9 cellular contexts compared by ENCODE assay signal in genomic region chr1:223708001-223708359, GRCh38. TPM values are rescaled to one million over a fixed set of nuclear protein-coding genes. Genes with fewer than 3 reads are reported as not detected.
A peak's percentile ranks its signal among the peaks of the same experiment; 100 is the strongest.
DNase-seq lines count a peak whose midpoint lies in the region; ATAC-seq and TF ChIP-seq lines count a peak whose summit lies in the region.
"Had no signal": no experiment of that assay in that cellular context is flagged by ENCODE, and none has a peak within 500 bp of the region (broad histone marks: within the 10 kb centered on the region; RNA-seq: fewer than 3 reads in every experiment).

No MANE protein-coding gene starts in this region.

- BruUV-seq in OCI-LY7 (replicated peaks; lab: Mats Ljungman, UMichigan) = no TSS peak

- CTCF ChIA-PET in HEK293 (lab: Yijun Ruan, JAX) = interaction anchor here (0.5 to 4.9 kb wide), 16 partner anchors 9 to 622 kb away, joined by 3 to 31 read pairs (median 4); partner anchors contain the start of gene NVL
- CTCF ChIA-PET in OCI-LY7 (lab: Charles Lee; ENCODE audit: unreplicated experiment) = no interaction called here

- H2AFZ ChIP-seq in OCI-LY7 (ENCODE audit: low read length) = no peak overlapping the region

- TF ChIP-seq CTCF in HEK293 (tag by site-specific recombination; IDR thresholded peaks at IDR 0.05) = no peak; the same call in 1 of the 2 replicates
- TF ChIP-seq CTCF in fibroblast of villous mesenchyme (IDR thresholded peaks at IDR 0.05; ENCODE audit: insufficient read depth, low read depth, low read length) = peak; percentile 17
- peak in 1 of 11 experiments; percentile 8 for TF ChIP-seq CTCF in spleen (IDR thresholded peaks at IDR 0.05 in 8 of 11, conservative IDR thresholded peaks at IDR 0.05 in 3 of 11)
- no peak for TF ChIP-seq CTCF in OCI-LY7 (conservative IDR thresholded peaks at IDR 0.05; ENCODE audit: low read length)

- no peak for TF ChIP-seq POLR2A in spleen (IDR thresholded peaks at IDR 0.05)

- no peaks in the 10 kb centered on the region for H4K20me1 ChIP-seq in OCI-LY7 (ENCODE audit: insufficient read depth, low read length)

- DNase-seq in SHP77 treated with DMSO at 0.1 percent for 48 hours (lab: John Stamatoyannopoulos, UW) = peak; percentile 52
- no peak for DNase-seq in fibroblast of villous mesenchyme (ENCODE audit: low read depth)
- no peak for DNase-seq in spleen
- DNase-seq in activated CD4-positive, alpha-beta T cell treated with anti-CD3 and anti-CD28 coated beads for 1 hour = no peak
- no peak for DNase-seq in SK-N-DZ (ENCODE audit: low spot score)
- DNase-seq in OCI-LY7 (ENCODE audit: low spot score) = no peak
- DNase-seq: NCI-H2171 had no signal

- POLR2A ChIA-PET in HEK293 (lab: Yijun Ruan, JAX) = interaction anchor here (1.0 to 2.6 kb wide), 4 partner anchors 10 to 649 kb away, joined by 3 to 15 read pairs (median 3); partner anchors contain the start of gene CNIH4
- POLR2A ChIA-PET in OCI-LY7 (lab: Charles Lee) = no interaction called here

- H3K4me1 ChIP-seq in HEK293 (ENCODE audit: control insufficient read depth, insufficient read depth, low read length) = peaks cover 48% of the 10 kb centered on the region
- H3K4me1 ChIP-seq in spleen = peaks cover 9 to 63% (median 28%) of the 10 kb centered on the region in 6 donors
- no peaks in the 10 kb centered on the region for H3K4me1 ChIP-seq in OCI-LY7 (ENCODE audit: insufficient read depth, low read length, poor library complexity, severe bottlenecking)

- no peak overlapping the region for H3K4me2 ChIP-seq in OCI-LY7 (ENCODE audit: low read length)

- H3K79me2 ChIP-seq in OCI-LY7 (ENCODE audit: insufficient read depth, low read depth, low read length) = no peaks in the 10 kb centered on the region

- H3K36me3 ChIP-seq in HEK293 (ENCODE audit: control insufficient read depth in 2 of 2, insufficient read depth in 1 of 2, low read length in 2 of 2) (no peaks in the 10 kb centered on the region), spleen (no peaks in the 10 kb centered on the region), OCI-LY7 (ENCODE audit: insufficient read depth, low read length) (no peaks in the 10 kb centered on the region)

- H3K27ac ChIP-seq in HEK293 (ENCODE audit: extremely low read depth, low read depth, low read length) (peak overlapping the region; percentile 53; the same call in 1 of the 2 replicates), spleen (peak overlapping the region in 5 of 8 donors; percentile 5 to 68 (median 59)), OCI-LY7 (ENCODE audit: low read depth, low read length, poor library complexity, severe bottlenecking) (no peak overlapping the region)

- H3K9me3 ChIP-seq in HEK293 (ENCODE audit: control insufficient read depth, insufficient read depth, low read depth, low read length) (no peaks in the 10 kb centered on the region), spleen (no peaks in the 10 kb centered on the region), OCI-LY7 (ENCODE audit: low read length) (no peaks in the 10 kb centered on the region)

- H3K4me3 ChIP-seq in HEK293 (ENCODE audit: low read depth, low read length) (no peak overlapping the region), fibroblast of villous mesenchyme (ENCODE audit: low read depth, low read length) (peak overlapping the region; percentile 24), spleen (no peak overlapping the region), OCI-LY7 (ENCODE audit: low read depth, low read length, poor library complexity, severe bottlenecking) (no peak overlapping the region)

- WGBS in spleen, 5 donors = 71 to 93% (median 84%) methylated on average over 5 of the region's 5 CpGs

- intact Hi-C loops in spleen (cut with DNase I; ENCODE audit: low total_unique reads) = no loop called here
- intact Hi-C loops in OCI-LY7 (cut with micrococcal nuclease; ENCODE audit: unreplicated experiment) = no loop called here

- ATAC-seq in HG02798 (IDR thresholded peaks at IDR 0.05; ENCODE audit: poor library complexity, unreplicated experiment) = no peak

- H3K9me2 ChIP-seq in OCI-LY7 (ENCODE audit: insufficient read depth, low read length) = no peaks in the 10 kb centered on the region

- no peaks in the 10 kb centered on the region for H3K27me3 ChIP-seq in spleen (replicated peaks in 1 of 7)

TF ChIP-seq in HEK293, 187 proteins besides CTCF, POLR2A, EP300 and RAD21:
- no peak for TF ChIP-seq ZNF350 (tag by site-specific recombination; IDR thresholded peaks at IDR 0.05)
- TF ChIP-seq PRDM10 (tag by site-specific recombination; IDR thresholded peaks at IDR 0.05) = peak; percentile 80
- TF ChIP-seq ZNF488 (tag by site-specific recombination; IDR thresholded peaks at IDR 0.05) = no peak
- TF ChIP-seq ZNF473 (tag by site-specific recombination; IDR thresholded peaks at IDR 0.05) = no peak

RNA-seq across cellular contexts. Expression of gene CAPN2, which starts 4.4 kb away (rescaled TPM):
- 408 and 512 TPM in 2 replicates for total RNA-seq in fibroblast of villous mesenchyme
- 100 to 1,000 TPM in 1 of 7 donors, 10 to 100 TPM in 6; 48.8 to 106 (median 88.8) TPM for total RNA-seq in spleen
- polyA plus RNA-seq in spleen = 10 to 100 TPM; 20.5 to 50.7 (median 35.7) TPM
- polyA plus RNA-seq in SK-N-DZ (2014; cell fraction: cytosol; rRNA removed) = 38.3 and 39.7 TPM in 2 replicates
- 44.2 and 50.2 TPM in 2 replicates for polyA plus RNA-seq in SK-N-DZ (2014; cell fraction: nucleus; rRNA removed)
- not detected in 2 replicates for total RNA-seq in OCI-LY7 (2014; rRNA removed; shearing (Covaris generic))
- 0.52 TPM in 1 of 2 replicates, not detected in the other for total RNA-seq in OCI-LY7 (2022)

RNA-seq across cellular contexts. Expression of gene CAPN8, which starts 42.5 kb away (rescaled TPM):
- total RNA-seq in fibroblast of villous mesenchyme (not detected in 2 replicates), spleen (under 1 TPM in 1 of 7 donors, not detected in 6; 0.73 TPM), OCI-LY7 (2022) (not detected in 2 replicates)
- polyA plus RNA-seq in spleen = under 1 TPM in 1 of 3 donors, not detected in 2; 0.08 TPM
- polyA plus RNA-seq in SK-N-DZ (2014; cell fraction: cytosol; rRNA removed) = not detected in 2 replicates
- not detected in 2 replicates for polyA plus RNA-seq in SK-N-DZ (2014; cell fraction: nucleus; rRNA removed)
- total RNA-seq in OCI-LY7 (2014; rRNA removed; shearing (Covaris generic)) = not detected in 2 replicates

Comparison
In these comparisons a context has a peak if more than half of its experiments do, and no peak if none do; other contexts are left out.
1. RNA of gene CAPN2, which starts 4.4 kb away (total RNA-seq): 408 to 512 TPM in fibroblast of villous mesenchyme and 48.8 to 106 TPM in spleen; 0.52 TPM in OCI-LY7; every median in the first group is over 10 times any median in the second.